ENCODE assay signal across 11 cellular contexts in the genomic region with DNA sequence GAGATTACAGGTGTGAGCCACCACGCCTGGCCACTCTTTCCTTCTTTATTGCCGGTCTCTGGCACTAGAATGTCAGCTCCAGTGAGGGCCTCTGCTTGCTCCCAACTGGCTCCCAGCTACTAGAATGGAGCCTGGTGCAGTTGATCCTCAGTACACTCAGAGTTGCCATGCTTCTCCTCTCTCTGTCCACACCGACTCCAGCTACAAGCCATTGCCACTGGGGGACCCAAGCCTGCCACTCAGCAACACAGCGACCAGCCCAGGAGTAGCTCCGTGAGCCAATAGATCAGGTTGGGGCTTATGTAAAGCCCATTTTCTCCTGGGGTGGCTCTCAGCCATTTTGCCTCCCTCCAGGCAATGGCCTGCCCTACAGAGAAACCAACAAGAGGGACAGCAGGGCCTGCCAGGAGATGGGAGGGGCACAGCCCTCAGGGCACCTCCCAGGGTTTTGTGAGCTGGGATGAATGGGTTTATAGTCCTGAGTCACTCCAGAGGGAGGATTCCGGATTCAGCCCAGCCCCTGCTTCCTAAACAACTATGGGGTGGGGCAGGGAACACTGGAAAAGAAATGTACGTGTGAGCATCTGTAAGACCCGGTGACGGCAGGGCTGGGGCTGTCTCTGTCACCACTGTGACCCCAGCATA. TPM values are rescaled to one million over a fixed set of nuclear protein-coding genes. Genes with fewer than 3 reads are reported as not detected.
DNase-seq lines count a peak whose midpoint lies in the region; ATAC-seq, FAIRE-seq and TF ChIP-seq lines count a peak whose summit lies in the region.
"Had no signal": no experiment of that assay in that cellular context is flagged by ENCODE, and none has a peak within 500 bp of the region (broad histone marks: within the 10 kb centered on the region; RNA-seq: fewer than 3 reads in every experiment).

No MANE protein-coding gene starts in this region.

- BruUV-seq in Panc1 (replicated peaks; lab: Mats Ljungman, UMichigan): no TSS peak

- in situ Hi-C loops in Panc1 (cut with HindIII; ENCODE audit: low pct_unique_long_range_greater_than_20kb, low sequenced_read_pairs): no loop called here

- H3K9me3 Mint-ChIP-seq in type B pancreatic cell: no peaks in the 10 kb centered on the region

- H3K27me3 Mint-ChIP-seq in type B pancreatic cell: no peaks in the 10 kb centered on the region

- no peak overlapping the region for H3K27ac ChIP-seq in Panc1 (ENCODE audit: low read length)
- H3K27ac ChIP-seq in small intestine (ENCODE audit: low read depth in 1 of 2, low read length in 1 of 2): no peak overlapping the region
- H3K27ac ChIP-seq: parathyroid adenoma had no signal

- FAIRE-seq in small intestine (lab: Jason Lieb, UNC): no peak
- FAIRE-seq: G401.6 had no signal

- peak; percentile 27 for DNase-seq in H4 (ENCODE audit: low spot score)
- no peak for DNase-seq in Panc1 (ENCODE audit: low read depth, low spot score)
- peak; percentile 60 for DNase-seq in fibroblast of the aortic adventitia (ENCODE audit: low read depth)
- DNase-seq in small intestine: peak; percentile 46
- DNase-seq in type B pancreatic cell (ENCODE audit: extremely low spot score, unreplicated experiment): no peak
- DNase-seq in hippocampal formation (lab: John Stamatoyannopoulos, UW): no peak
- DNase-seq: NCI-H2227 treated with DMSO at 0.1 percent for 48 hours had no signal

- no peak for TF ChIP-seq CTCF in Panc1 (IDR thresholded peaks at IDR 0.05)
- no peak for TF ChIP-seq CTCF in fibroblast of the aortic adventitia (IDR thresholded peaks at IDR 0.05; ENCODE audit: insufficient read depth, low read length)
- no peak for TF ChIP-seq CTCF in type B pancreatic cell (conservative IDR thresholded peaks at IDR 0.05)

- H3K27ac Mint-ChIP-seq in type B pancreatic cell: no peak overlapping the region

- peaks cover 6% of the 10 kb centered on the region for H3K4me1 Mint-ChIP-seq in type B pancreatic cell (ENCODE audit: unreplicated experiment)

- intact Hi-C loops in Panc1 (cut with micrococcal nuclease; ENCODE audit: unreplicated experiment): no loop called here

- POLR2A ChIA-PET in Panc1 (lab: Charles Lee): no interaction called here

- 75 to 86% (median 82%) methylated on average over 9 of the region's 9 CpGs for WGBS in small intestine, 3 donors

- CTCF ChIA-PET in Panc1 (lab: Charles Lee): interaction anchor here (0.6 kb wide), 1 partner anchor 53 kb away, joined by 3 read pairs; no protein-coding TSS in a partner anchor

- no peaks in the 10 kb centered on the region for H3K27me3 ChIP-seq in Panc1 (ENCODE audit: control insufficient read depth, insufficient read depth, low read length)
- H3K27me3 ChIP-seq in small intestine (ENCODE audit: control insufficient read depth in 2 of 2, insufficient read depth in 2 of 2, low read length in 2 of 2): no peaks in the 10 kb centered on the region

- H3K36me3 ChIP-seq in Panc1 (ENCODE audit: control insufficient read depth, insufficient read depth, low read length) (no peaks in the 10 kb centered on the region), small intestine (ENCODE audit: control insufficient read depth in 2 of 2, insufficient read depth in 2 of 2, low read length in 2 of 2) (no peaks in the 10 kb centered on the region)

- no peak overlapping the region for H3K4me3 Mint-ChIP-seq in type B pancreatic cell

- H3K4me1 ChIP-seq in Panc1 (ENCODE audit: control insufficient read depth, insufficient read depth, low read length) (no peaks in the 10 kb centered on the region), small intestine (ENCODE audit: control insufficient read depth in 2 of 2, insufficient read depth in 1 of 2, low read depth in 1 of 2, low read length in 1 of 2) (no peaks in the 10 kb centered on the region)
- H3K4me1 ChIP-seq: parathyroid adenoma had no signal

- H3K9me3 ChIP-seq in Panc1 (ENCODE audit: control insufficient read depth, insufficient read depth, low read depth, low read length) (no peaks in the 10 kb centered on the region), small intestine (ENCODE audit: control insufficient read depth, low read depth) (no peaks in the 10 kb centered on the region)

- H3K4me3 ChIP-seq in Panc1 (ENCODE audit: low read depth in 2 of 2, low read length in 2 of 2) (no peak overlapping the region), fibroblast of the aortic adventitia (ENCODE audit: low read depth, low read length) (no peak overlapping the region), small intestine (ENCODE audit: low read depth in 1 of 2, low read length in 2 of 2) (no peak overlapping the region)

- H3K36me3 Mint-ChIP-seq in type B pancreatic cell: no peaks in the 10 kb centered on the region

- ATAC-seq in Panc1: peak; percentile 87
- ATAC-seq in GM21447 (IDR thresholded peaks at IDR 0.05; ENCODE audit: unreplicated experiment): no peak

RNA-seq across cellular contexts. Expression of a gene that starts 36.5 kb away (rescaled TPM):
- 4.8 and 5.3 TPM in 2 replicates for total RNA-seq in H4 (2014; rRNA removed; shearing (Covaris generic))
- total RNA-seq in Panc1 (2021; ENCODE audit: unreplicated experiment) (20.3 TPM), fibroblast of the aortic adventitia (ENCODE audit: low replicate concordance) (8.8 and 9.6 TPM in 2 replicates), type B pancreatic cell (ENCODE audit: low replicate concordance) (10.1 and 16.2 TPM in 2 replicates)
- 12.5 TPM for polyA plus RNA-seq in Panc1 (2012; ENCODE audit: insufficient read length)
- 1 to 10 TPM; 4.5 to 7.9 (median 4.9) TPM for polyA plus RNA-seq in small intestine

RNA-seq across cellular contexts. Expression of a gene that starts 40.8 kb away (rescaled TPM):
- 29.1 and 43.5 TPM in 2 replicates for total RNA-seq in H4 (2014; rRNA removed; shearing (Covaris generic))
- 101 TPM for total RNA-seq in Panc1 (2021; ENCODE audit: unreplicated experiment)
- polyA plus RNA-seq in Panc1 (2012; ENCODE audit: insufficient read length): 108 TPM
- total RNA-seq in fibroblast of the aortic adventitia (ENCODE audit: low replicate concordance): 31.6 and 33.3 TPM in 2 replicates
- polyA plus RNA-seq in small intestine: 100 to 1,000 TPM in 2 of 3 donors, 10 to 100 TPM in 1; 93.2 to 132 (median 128) TPM
- total RNA-seq in type B pancreatic cell (ENCODE audit: low replicate concordance): 51.9 and 73.0 TPM in 2 replicates

RNA-seq across cellular contexts. Expression of a gene that starts 49.8 kb away (rescaled TPM):
- total RNA-seq in H4 (2014; rRNA removed; shearing (Covaris generic)): 0.21 and 1.1 TPM in 2 replicates
- 3.3 TPM for total RNA-seq in Panc1 (2021; ENCODE audit: unreplicated experiment)
- polyA plus RNA-seq in Panc1 (2012; ENCODE audit: insufficient read length): 10.2 TPM
- total RNA-seq in fibroblast of the aortic adventitia (ENCODE audit: low replicate concordance): 0.99 and 2.4 TPM in 2 replicates
- 1 to 10 TPM; 1.3 to 1.9 (median 1.8) TPM for polyA plus RNA-seq in small intestine
- total RNA-seq in type B pancreatic cell (ENCODE audit: low replicate concordance): 0.48 TPM in 1 of 2 replicates, not detected in the other

RNA-seq across cellular contexts. Expression of a gene that starts 51.2 kb away (rescaled TPM):
- total RNA-seq in H4 (2014; rRNA removed; shearing (Covaris generic)): 3.5 and 6.1 TPM in 2 replicates
- total RNA-seq in Panc1 (2021; ENCODE audit: unreplicated experiment): 15.6 TPM
- 31.9 TPM for polyA plus RNA-seq in Panc1 (2012; ENCODE audit: insufficient read length)
- 5.7 and 26.8 TPM in 2 replicates for total RNA-seq in fibroblast of the aortic adventitia (ENCODE audit: low replicate concordance)
- 1 to 10 TPM; 1.6 to 9.1 (median 1.9) TPM for polyA plus RNA-seq in small intestine
- total RNA-seq in type B pancreatic cell (ENCODE audit: low replicate concordance): 11.9 and 13.0 TPM in 2 replicates

RNA-seq across cellular contexts. Expression of a gene that starts 53.9 kb away (rescaled TPM):
- total RNA-seq in H4 (2014; rRNA removed; shearing (Covaris generic)): not detected in 2 replicates
- total RNA-seq in Panc1 (2021; ENCODE audit: unreplicated experiment) (0.23 TPM), fibroblast of the aortic adventitia (ENCODE audit: low replicate concordance) (0.16 TPM in 1 of 2 replicates, not detected in the other), type B pancreatic cell (ENCODE audit: low replicate concordance) (not detected in 2 replicates)
- polyA plus RNA-seq in Panc1 (2012; ENCODE audit: insufficient read length): not detected
- 1 to 10 TPM in 1 of 3 donors, under 1 TPM in 2; 0.22 to 3.8 (median 0.54) TPM for polyA plus RNA-seq in small intestine
- total RNA-seq: T-helper 2 cell treated with Interferon-gamma antibody and Interleukin-4, amounts not matched to agents 100 ng/mL and 5 ng/mL, for 36 hours had no signal

Comparison
In these comparisons a context has a peak if more than half of its experiments do, and no peak if none do; other contexts are left out.
1. DNase-seq: peak in H4 (single experiment), fibroblast of the aortic adventitia (single experiment) and small intestine (single experiment); none in Panc1 (single experiment), type B pancreatic cell (single experiment) and hippocampal formation (0 of 2).